Comparison of ENCODE assay signal across 9 cellular contexts in genomic region chr4:168880811-168881595, GRCh38.
DNase-seq lines count a peak whose midpoint lies in the region; ATAC-seq and TF ChIP-seq lines count a peak whose summit lies in the region.
"Had no signal": no experiment of that assay in that cellular context is flagged by ENCODE, and none has a peak within 500 bp of the region (broad histone marks: within the 10 kb centered on the region; RNA-seq: fewer than 3 reads in every experiment).

No MANE protein-coding gene starts in this region.

- H3K36me3 ChIP-seq in effector memory CD4-positive, alpha-beta T cell (ENCODE audit: control insufficient read depth, insufficient read depth, low read length) = no peaks in the 10 kb centered on the region

- H3K27me3 Mint-ChIP-seq in natural killer cell (ENCODE audit: low read depth in 2 of 2) = peaks cover 0 to 6% of the 10 kb centered on the region in 2 donors

- H3K4me3 ChIP-seq in effector memory CD4-positive, alpha-beta T cell (ENCODE audit: insufficient read depth, low read depth, low read length, poor library complexity, severe bottlenecking) = no peak overlapping the region
- H3K4me3 ChIP-seq: SJSA1 had no signal

- H3K27me3 ChIP-seq in effector memory CD4-positive, alpha-beta T cell (replicated peaks; ENCODE audit: control insufficient read depth, insufficient read depth, low read length, poor library complexity, severe bottlenecking) = peaks cover 5% of the 10 kb centered on the region
- H3K27me3 ChIP-seq: SJSA1 had no signal

- no peaks in the 10 kb centered on the region for H3K36me3 Mint-ChIP-seq in natural killer cell

- peaks cover 47 to 55% of the 10 kb centered on the region in 2 donors for H3K4me1 Mint-ChIP-seq in natural killer cell

- H3K9me3 Mint-ChIP-seq in natural killer cell = no peaks in the 10 kb centered on the region

- peaks cover 6% of the 10 kb centered on the region for H3K4me1 ChIP-seq in effector memory CD4-positive, alpha-beta T cell (ENCODE audit: control insufficient read depth, insufficient read depth, low read length, poor library complexity, severe bottlenecking)

- ATAC-seq in GM18867 (IDR thresholded peaks at IDR 0.05; ENCODE audit: unreplicated experiment) (peak; percentile 54), HG02852 (IDR thresholded peaks at IDR 0.05; ENCODE audit: unreplicated experiment) (peak; percentile 75), natural killer cell (no peak)

- intact Hi-C loops in natural killer cell (cut with micrococcal nuclease) = no loop called here

- no peak for TF ChIP-seq CTCF in natural killer cell (IDR thresholded peaks at IDR 0.05)

- DNase-seq in SIG-M5 treated with dmso at 0.1 percent for 504 hours (lab: John Stamatoyannopoulos, UW; ENCODE audit: unreplicated experiment) (peak; percentile 91), natural killer cell (no peak), NCI-H146 treated with DMSO at 0.1 percent for 48 hours (lab: John Stamatoyannopoulos, UW; ENCODE audit: unreplicated experiment) (no peak), NCI-H2107 (lab: John Stamatoyannopoulos, UW) (no peak)
- DNase-seq in activated effector memory CD4-positive, alpha-beta T cell treated with Interleukin-2 at 50 U/mL for 16 hours = no peak
- no peak for DNase-seq in effector memory CD4-positive, alpha-beta T cell

- peak overlapping the region; percentile 33 for H3K4me3 Mint-ChIP-seq in natural killer cell

- peak overlapping the region; percentile 65 to 80 for H3K27ac Mint-ChIP-seq in natural killer cell

- no peak overlapping the region for H3K27ac ChIP-seq in effector memory CD4-positive, alpha-beta T cell (ENCODE audit: insufficient read depth, low read length, poor library complexity, severe bottlenecking)
- H3K27ac ChIP-seq: SJSA1 had no signal

- H3K9me3 ChIP-seq in effector memory CD4-positive, alpha-beta T cell (ENCODE audit: control insufficient read depth, low read length) = no peaks in the 10 kb centered on the region

Comparison
In these comparisons a context has a peak if more than half of its experiments do, and no peak if none do; other contexts are left out.
1. ATAC-seq: peak in GM18867 (single experiment) and HG02852 (single experiment); none in natural killer cell (0 of 3).